In genomic region chr2:177771191-177771590, GRCh38 we compare ENCODE assay signal across 1 cellular context.
TF ChIP-seq lines count a peak whose summit lies in the region.

No MANE protein-coding gene starts in this region.

TF ChIP-seq in WTC11, 78 proteins besides CTCF, POLR2A, EP300 and RAD21 (continued from another document):
- TF ChIP-seq ZNF281 (CRISPR knock-in tag; IDR thresholded peaks at IDR 0.05) (no peak), NR3C1 (CRISPR knock-in tag; conservative IDR thresholded peaks at IDR 0.05; ENCODE audit: low read depth) (no peak), SMAD3 (CRISPR knock-in tag; IDR thresholded peaks at IDR 0.05; ENCODE audit: borderline replicate concordance) (no peak), GRHL2 (CRISPR knock-in tag; IDR thresholded peaks at IDR 0.05; ENCODE audit: insufficient replicate concordance, severe bottlenecking) (no peak), USF2 (CRISPR knock-in tag; IDR thresholded peaks at IDR 0.05) (no peak), EMX1 (CRISPR knock-in tag; IDR thresholded peaks at IDR 0.05) (no peak), AFF4 (CRISPR knock-in tag; IDR thresholded peaks at IDR 0.05; ENCODE audit: borderline replicate concordance) (no peak)
- TF ChIP-seq, protein P1, sequence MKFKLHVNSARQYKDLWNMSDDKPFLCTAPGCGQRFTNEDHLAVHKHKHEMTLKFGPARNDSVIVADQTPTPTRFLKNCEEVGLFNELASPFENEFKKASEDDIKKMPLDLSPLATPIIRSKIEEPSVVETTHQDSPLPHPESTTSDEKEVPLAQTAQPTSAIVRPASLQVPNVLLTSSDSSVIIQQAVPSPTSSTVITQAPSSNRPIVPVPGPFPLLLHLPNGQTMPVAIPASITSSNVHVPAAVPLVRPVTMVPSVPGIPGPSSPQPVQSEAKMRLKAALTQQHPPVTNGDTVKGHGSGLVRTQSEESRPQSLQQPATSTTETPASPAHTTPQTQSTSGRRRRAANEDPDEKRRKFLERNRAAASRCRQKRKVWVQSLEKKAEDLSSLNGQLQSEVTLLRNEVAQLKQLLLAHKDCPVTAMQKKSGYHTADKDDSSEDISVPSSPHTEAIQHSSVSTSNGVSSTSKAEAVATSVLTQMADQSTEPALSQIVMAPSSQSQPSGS (CRISPR knock-in tag; IDR thresholded peaks at IDR 0.05; ENCODE audit: borderline replicate concordance, low read depth): no peak
- TF ChIP-seq, protein P2, sequence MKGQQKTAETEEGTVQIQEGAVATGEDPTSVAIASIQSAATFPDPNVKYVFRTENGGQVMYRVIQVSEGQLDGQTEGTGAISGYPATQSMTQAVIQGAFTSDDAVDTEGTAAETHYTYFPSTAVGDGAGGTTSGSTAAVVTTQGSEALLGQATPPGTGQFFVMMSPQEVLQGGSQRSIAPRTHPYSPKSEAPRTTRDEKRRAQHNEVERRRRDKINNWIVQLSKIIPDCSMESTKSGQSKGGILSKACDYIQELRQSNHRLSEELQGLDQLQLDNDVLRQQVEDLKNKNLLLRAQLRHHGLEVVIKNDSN (CRISPR knock-in tag; IDR thresholded peaks at IDR 0.05): no peak
